Comparison of ENCODE assay signal across 13 cellular contexts in genomic region chr16:49748322-49748721, GRCh38.
A peak's percentile ranks its signal among the peaks of the same experiment; 100 is the strongest.
DNase-seq lines count a peak whose midpoint lies in the region; ATAC-seq, FAIRE-seq and TF ChIP-seq lines count a peak whose summit lies in the region.
"Had no signal": no experiment of that assay in that cellular context is flagged by ENCODE, and none has a peak within 500 bp of the region (broad histone marks: within the 10 kb centered on the region; RNA-seq: fewer than 3 reads in every experiment).

No MANE protein-coding gene starts in this region.

- H3K9me3 ChIP-seq in astrocyte (ENCODE audit: insufficient read depth, low read depth, low read length): no peaks in the 10 kb centered on the region
- H3K9me3 ChIP-seq: psoas muscle, tibial artery had no signal

- H3K36me3 ChIP-seq in astrocyte (ENCODE audit: insufficient read depth, low read length): no peaks in the 10 kb centered on the region
- H3K36me3 ChIP-seq: tibial artery had no signal

- H3K9ac ChIP-seq in astrocyte (ENCODE audit: low read length): no peak overlapping the region

- TF ChIP-seq CTCF in astrocyte (IDR thresholded peaks at IDR 0.05; ENCODE audit: insufficient read depth, low read depth, low read length) (no peak), neural crest cell (conservative IDR thresholded peaks at IDR 0.05) (no peak)

- H3K79me2 ChIP-seq in astrocyte (ENCODE audit: insufficient read depth, low read length): no peaks in the 10 kb centered on the region

- no peak overlapping the region for H3K4me2 ChIP-seq in astrocyte (ENCODE audit: low read length)

- H3K4me3 Mint-ChIP-seq in astrocyte (ENCODE audit: unreplicated experiment) (no peak overlapping the region), neural crest cell (no peak overlapping the region)
- H3K4me3 Mint-ChIP-seq: mesothelial cell of epicardium had no signal

- H3K4me1 Mint-ChIP-seq in astrocyte (ENCODE audit: low read depth, unreplicated experiment) (peaks cover 18% of the 10 kb centered on the region), neural crest cell (peaks cover 49% of the 10 kb centered on the region)

- peaks cover 13% of the 10 kb centered on the region for H3K4me1 ChIP-seq in astrocyte (ENCODE audit: insufficient read depth, low read length)
- H3K4me1 ChIP-seq: tibial artery had no signal

- ATAC-seq in GM21717 (IDR thresholded peaks at IDR 0.05; ENCODE audit: unreplicated experiment): no peak
- no peak for ATAC-seq in GM18858 (IDR thresholded peaks at IDR 0.05; ENCODE audit: unreplicated experiment)

- H3K4me3 ChIP-seq in astrocyte (ENCODE audit: insufficient read depth, low read depth, low read length): no peak overlapping the region
- H3K4me3 ChIP-seq: psoas muscle, tibial artery had no signal

- H3K27ac Mint-ChIP-seq in astrocyte (ENCODE audit: unreplicated experiment) (peak overlapping the region; percentile 78), neural crest cell (ENCODE audit: unreplicated experiment) (peak overlapping the region; percentile 75)
- H3K27ac Mint-ChIP-seq: mesothelial cell of epicardium had no signal

- H3K27me3 ChIP-seq in astrocyte (ENCODE audit: insufficient read depth, low read length): no peaks in the 10 kb centered on the region

- H3K9me3 Mint-ChIP-seq in astrocyte (ENCODE audit: unreplicated experiment) (no peaks in the 10 kb centered on the region), neural crest cell (no peaks in the 10 kb centered on the region)
- H3K9me3 Mint-ChIP-seq: mesothelial cell of epicardium had no signal

- H3K27me3 Mint-ChIP-seq in astrocyte (ENCODE audit: low read depth, unreplicated experiment) (peaks cover 4% of the 10 kb centered on the region), neural crest cell (ENCODE audit: low read depth) (no peaks in the 10 kb centered on the region)

- no peak overlapping the region for H3K27ac ChIP-seq in astrocyte (ENCODE audit: low read depth, low read length)
- H3K27ac ChIP-seq: psoas muscle, tibial artery had no signal

- no peak for FAIRE-seq in astrocyte (lab: Jason Lieb, UNC)
- FAIRE-seq: endometrium had no signal

- H3K36me3 Mint-ChIP-seq in astrocyte (ENCODE audit: low read depth, unreplicated experiment) (no peaks in the 10 kb centered on the region), neural crest cell (ENCODE audit: low read depth) (no peaks in the 10 kb centered on the region)
- H3K36me3 Mint-ChIP-seq: mesothelial cell of epicardium had no signal

- H2AFZ ChIP-seq in astrocyte (ENCODE audit: low read depth, low read length): no peak overlapping the region

- DNase-seq in NCI-H82 (lab: John Stamatoyannopoulos, UW) (peak; percentile 43), NCI-H82 treated with DMSO at 0.1 percent for 48 hours (lab: John Stamatoyannopoulos, UW; ENCODE audit: unreplicated experiment) (no peak), NCI-H1105 treated with DMSO at 0.1 percent for 48 hours (lab: John Stamatoyannopoulos, UW) (peak; percentile 94), astrocyte (ENCODE audit: low read depth) (peak; percentile 73), neural crest cell (ENCODE audit: low read depth, low spot score) (no peak), NCI-H2107 (lab: John Stamatoyannopoulos, UW) (no peak)
- DNase-seq: activated CD8-positive, alpha-beta memory T cell treated with anti-CD3 and anti-CD28 coated beads for 24 hours; tibial artery had no signal

- H4K20me1 ChIP-seq in astrocyte (ENCODE audit: insufficient read depth, low read length): no peaks in the 10 kb centered on the region

Comparison
In these comparisons a context has a peak if more than half of its experiments do, and no peak if none do; other contexts are left out.
1. DNase-seq: peak in NCI-H82 (single experiment), NCI-H1105 treated with DMSO at 0.1 percent for 48 hours (single experiment) and astrocyte (single experiment); none in NCI-H82 treated with DMSO at 0.1 percent for 48 hours (single experiment), neural crest cell (single experiment) and NCI-H2107 (single experiment).